Comparison of ENCODE assay signal across 38 cellular contexts in the genomic region with DNA sequence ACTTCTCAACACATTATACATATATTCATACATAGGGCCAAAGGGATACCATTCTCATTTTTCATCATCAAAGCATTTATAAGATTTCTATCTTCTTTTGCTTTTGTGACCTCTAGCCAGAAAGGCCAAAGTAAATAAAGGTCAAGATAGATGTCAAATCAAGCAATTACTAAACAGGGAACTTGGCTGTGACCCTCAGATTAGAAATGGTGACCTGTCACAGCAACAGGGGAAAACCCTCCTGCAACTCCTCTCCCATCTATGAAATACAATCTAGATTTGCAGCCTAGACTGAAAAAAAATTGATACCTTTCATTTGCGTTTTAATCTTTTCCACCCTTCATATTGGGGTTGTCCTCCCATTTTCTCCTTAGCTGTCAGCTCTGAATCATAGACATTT.
"Had no signal": no experiment of that assay in that cellular context is flagged by ENCODE, and none has a peak within 500 bp of the region (broad histone marks: within the 10 kb centered on the region; RNA-seq: fewer than 3 reads in every experiment).

No MANE protein-coding gene starts in this region.

- DNase-seq: activated effector memory CD4-positive, alpha-beta T cell treated with anti-CD3 and anti-CD28 coated beads, Interleukin-2, amount 50 U/mL, for 16 hours; activated effector memory CD4-positive, alpha-beta T cell treated with Interleukin-2 at 50 U/mL for 16 hours; activated gamma-delta T cell; activated gamma-delta T cell treated with Interleukin-2 at 50 U/mL for 16 hours; activated naive CD4-positive, alpha-beta T cell; activated naive CD4-positive, alpha-beta T cell treated with anti-CD3 and anti-CD28 coated beads for 36 hours; activated naive CD4-positive, alpha-beta T cell treated with anti-CD3 and anti-CD28 coated beads, Interleukin-2, amount 10 ng/mL, durations not matched to agents 7 days and 5 days; activated naive CD4-positive, alpha-beta T cell treated with anti-CD3 and anti-CD28 coated beads, Interleukin-2, amount 50 U/mL, for 16 hours; activated naive CD4-positive, alpha-beta T cell treated with Interleukin-2 at 50 U/mL for 16 hours; activated naive CD8-positive, alpha-beta T cell treated with anti-CD3 and anti-CD28 coated beads for 36 hours; activated naive CD8-positive, alpha-beta T cell treated with anti-CD3 and anti-CD28 coated beads, Interleukin-2, amount 10 ng/mL, durations not matched to agents 7 days and 5 days; activated naive CD8-positive, alpha-beta T cell treated with anti-CD3 and anti-CD28 coated beads, Interleukin-2, amount 50 U/mL, for 24 hours; activated T-cell treated with anti-CD3 and anti-CD28 coated beads, Interleukin-2, amount 50 U/mL, for 1 hour; activated T-cell treated with anti-CD3 and anti-CD28 coated beads, Interleukin-2, amount 50 U/mL, for 24 hours; activated T-cell treated with anti-CD3 and anti-CD28 coated beads, Interleukin-2, amount 50 U/mL, for 4 hours; activated T-cell treated with anti-CD3 and anti-CD28 coated beads, Interleukin-2, amount 50 U/mL, for 48 hours; activated T-cell treated with anti-CD3 and anti-CD28 coated beads, Interleukin-2, amount 50 U/mL, for 72 hours; adrenal gland; amniotic stem cell; amygdala; anterior cingulate cortex; aorta; body of pancreas; brain microvascular endothelial cell; caudate nucleus; central memory CD4-positive, alpha-beta T cell; cerebellar nuclear complex had no signal

- H3K4me1 Mint-ChIP-seq: activated naive CD4-positive, alpha-beta T cell treated with anti-CD3 and anti-CD28 coated beads, Interleukin-2, amount 10 ng/mL, durations not matched to agents 7 days and 5 days; activated naive CD4-positive, alpha-beta T cell treated with anti-CD3 and anti-CD28 coated beads, Interleukin-2, amount 50 U/mL, for 24 hours; activated naive CD8-positive, alpha-beta T cell treated with anti-CD3 and anti-CD28 coated beads for 36 hours; activated naive CD8-positive, alpha-beta T cell treated with anti-CD3 and anti-CD28 coated beads, Interleukin-2, amount 10 ng/mL, durations not matched to agents 7 days and 5 days; activated naive CD8-positive, alpha-beta T cell treated with anti-CD3 and anti-CD28 coated beads, Interleukin-2, amount 50 U/mL, for 24 hours; activated T-helper 17 cell treated with anti-CD3 and anti-CD28 coated beads, Interleukin-2, amount 50 U/mL, for 72 hours; brain; central memory CD8-positive, alpha-beta T cell had no signal

- H3K4me1 ChIP-seq: adrenal gland, ascending aorta, body of pancreas, breast epithelium had no signal

- H3K36me3 Mint-ChIP-seq: activated naive CD4-positive, alpha-beta T cell treated with anti-CD3 and anti-CD28 coated beads, Interleukin-2, amount 10 ng/mL, durations not matched to agents 7 days and 5 days; activated naive CD4-positive, alpha-beta T cell treated with anti-CD3 and anti-CD28 coated beads, Interleukin-2, amount 50 U/mL, for 24 hours; activated naive CD4-positive, alpha-beta T cell treated with anti-CD3 and anti-CD28 coated beads, Interleukin-2, amount 50 U/mL, for 72 hours; activated naive CD8-positive, alpha-beta T cell; activated naive CD8-positive, alpha-beta T cell treated with anti-CD3 and anti-CD28 coated beads for 36 hours; activated naive CD8-positive, alpha-beta T cell treated with anti-CD3 and anti-CD28 coated beads, Interleukin-2, amount 10 ng/mL, durations not matched to agents 7 days and 5 days; brain had no signal

- H3K9me3 Mint-ChIP-seq: activated naive CD4-positive, alpha-beta T cell treated with anti-CD3 and anti-CD28 coated beads for 36 hours; activated naive CD8-positive, alpha-beta T cell treated with anti-CD3 and anti-CD28 coated beads, Interleukin-2, amount 10 ng/mL, durations not matched to agents 7 days and 5 days; activated naive CD8-positive, alpha-beta T cell treated with anti-CD3 and anti-CD28 coated beads, Interleukin-2, amount 50 U/mL, for 24 hours; activated T-helper 1 cell treated with anti-CD3 and anti-CD28 coated beads, Interleukin-12 subunit alpha, Interleukin-12 subunit beta, Interleukin-2, Interleukin-4 antibody, amounts not matched to agents 30 ng/mL and 10 ng/mL and 1 ng/mL, durations not matched to agents 14 hours and 24 hours and 36 hours; activated T-helper 2 cell treated with anti-CD3 and anti-CD28 coated beads, Interferon-gamma antibody, Interleukin-2, Interleukin-4, amounts not matched to agents 10 μg/mL and 5 μg/mL and 100 μg/mL, durations not matched to agents 14 hours and 24 hours and 36 hours had no signal

- ATAC-seq: activated naive CD4-positive, alpha-beta T cell treated with anti-CD3 and anti-CD28 coated beads, Interleukin-2, amount 50 U/mL, for 72 hours; activated naive CD8-positive, alpha-beta T cell treated with anti-CD3 and anti-CD28 coated beads, Interleukin-2, amount 50 U/mL, for 24 hours; activated T-cell treated with anti-CD3 and anti-CD28 coated beads, Interleukin-2, amount 50 U/mL, for 4 hours; activated T-cell treated with anti-CD3 and anti-CD28 coated beads, Interleukin-2, amount 50 U/mL, for 72 hours; activated T-helper 17 cell treated with anti-CD3 and anti-CD28 coated beads, Interleukin-2, amount 50 U/mL, for 72 hours; body of pancreas had no signal

- H3K27me3 Mint-ChIP-seq: activated naive CD4-positive, alpha-beta T cell treated with anti-CD3 and anti-CD28 coated beads, Interleukin-2, amount 10 ng/mL, durations not matched to agents 7 days and 5 days; activated naive CD8-positive, alpha-beta T cell treated with anti-CD3 and anti-CD28 coated beads for 36 hours; activated naive CD8-positive, alpha-beta T cell treated with anti-CD3 and anti-CD28 coated beads, Interleukin-2, amount 10 ng/mL, durations not matched to agents 7 days and 5 days; activated naive CD8-positive, alpha-beta T cell treated with anti-CD3 and anti-CD28 coated beads, Interleukin-2, amount 50 U/mL, for 24 hours; activated T-cell treated with anti-CD3 and anti-CD28 coated beads, Interleukin-2, amount 50 U/mL, for 24 hours; central memory CD8-positive, alpha-beta T cell had no signal

- H3K27ac ChIP-seq: adrenal gland, ascending aorta, body of pancreas, brain microvascular endothelial cell, breast epithelium, cardiac muscle cell had no signal

- H3K4me3 ChIP-seq: adrenal gland, ascending aorta, body of pancreas, breast epithelium, cardiac muscle cell had no signal

- H3K27me3 ChIP-seq: adrenal gland, ascending aorta, body of pancreas, brain microvascular endothelial cell, breast epithelium, cardiac muscle cell had no signal

- H3K4me3 Mint-ChIP-seq: activated naive CD4-positive, alpha-beta T cell treated with anti-CD3 and anti-CD28 coated beads for 36 hours; activated naive CD4-positive, alpha-beta T cell treated with anti-CD3 and anti-CD28 coated beads, Interleukin-2, amount 10 ng/mL, durations not matched to agents 7 days and 5 days; activated naive CD4-positive, alpha-beta T cell treated with anti-CD3 and anti-CD28 coated beads, Interleukin-2, amount 50 U/mL, for 24 hours; activated naive CD8-positive, alpha-beta T cell; activated naive CD8-positive, alpha-beta T cell treated with anti-CD3 and anti-CD28 coated beads for 36 hours; activated naive CD8-positive, alpha-beta T cell treated with anti-CD3 and anti-CD28 coated beads, Interleukin-2, amount 10 ng/mL, durations not matched to agents 7 days and 5 days; activated naive CD8-positive, alpha-beta T cell treated with anti-CD3 and anti-CD28 coated beads, Interleukin-2, amount 50 U/mL, for 24 hours; activated T-cell treated with anti-CD3 and anti-CD28 coated beads, Interleukin-2, amount 50 U/mL, for 24 hours; activated T-cell treated with anti-CD3 and anti-CD28 coated beads, Interleukin-2, amount 50 U/mL, for 4 hours; activated T-cell treated with anti-CD3 and anti-CD28 coated beads, Interleukin-2, amount 50 U/mL, for 72 hours; activated T-helper 1 cell treated with anti-CD3 and anti-CD28 coated beads, Interleukin-12 subunit alpha, Interleukin-12 subunit beta, Interleukin-2, Interleukin-4 antibody, amounts not matched to agents 30 ng/mL and 10 ng/mL and 1 ng/mL, durations not matched to agents 14 hours and 24 hours and 36 hours; activated T-helper 17 cell treated with anti-CD3 and anti-CD28 coated beads, Interleukin-2, amount 50 U/mL, for 72 hours; brain; central memory CD8-positive, alpha-beta T cell had no signal

- H3K36me3 ChIP-seq: adrenal gland, ascending aorta, brain microvascular endothelial cell, breast epithelium, cardiac muscle cell had no signal

- H3K9me3 ChIP-seq: adrenal gland, ascending aorta, body of pancreas had no signal

- H3K27ac Mint-ChIP-seq: activated naive CD4-positive, alpha-beta T cell treated with anti-CD3 and anti-CD28 coated beads for 36 hours; activated naive CD4-positive, alpha-beta T cell treated with anti-CD3 and anti-CD28 coated beads, Interleukin-2, amount 10 ng/mL, durations not matched to agents 7 days and 5 days; activated naive CD4-positive, alpha-beta T cell treated with anti-CD3 and anti-CD28 coated beads, Interleukin-2, amount 50 U/mL, for 24 hours; activated naive CD4-positive, alpha-beta T cell treated with anti-CD3 and anti-CD28 coated beads, Interleukin-2, amount 50 U/mL, for 72 hours; activated naive CD8-positive, alpha-beta T cell; activated naive CD8-positive, alpha-beta T cell treated with anti-CD3 and anti-CD28 coated beads for 36 hours; activated naive CD8-positive, alpha-beta T cell treated with anti-CD3 and anti-CD28 coated beads, Interleukin-2, amount 10 ng/mL, durations not matched to agents 7 days and 5 days; activated naive CD8-positive, alpha-beta T cell treated with anti-CD3 and anti-CD28 coated beads, Interleukin-2, amount 50 U/mL, for 24 hours; activated T-cell treated with anti-CD3 and anti-CD28 coated beads, Interleukin-2, amount 50 U/mL, for 24 hours; activated T-cell treated with anti-CD3 and anti-CD28 coated beads, Interleukin-2, amount 50 U/mL, for 72 hours; activated T-helper 1 cell treated with anti-CD3 and anti-CD28 coated beads, Interleukin-12 subunit alpha, Interleukin-12 subunit beta, Interleukin-2, Interleukin-4 antibody, amounts not matched to agents 30 ng/mL and 10 ng/mL and 1 ng/mL, durations not matched to agents 14 hours and 24 hours and 36 hours; activated T-helper 17 cell treated with anti-CD3 and anti-CD28 coated beads, Interleukin-2, amount 50 U/mL, for 72 hours; activated T-helper 2 cell treated with anti-CD3 and anti-CD28 coated beads, Interferon-gamma antibody, Interleukin-2, Interleukin-4, amounts not matched to agents 10 μg/mL and 5 μg/mL and 100 μg/mL, durations not matched to agents 14 hours and 24 hours and 36 hours; brain had no signal
